In the genomic region with DNA sequence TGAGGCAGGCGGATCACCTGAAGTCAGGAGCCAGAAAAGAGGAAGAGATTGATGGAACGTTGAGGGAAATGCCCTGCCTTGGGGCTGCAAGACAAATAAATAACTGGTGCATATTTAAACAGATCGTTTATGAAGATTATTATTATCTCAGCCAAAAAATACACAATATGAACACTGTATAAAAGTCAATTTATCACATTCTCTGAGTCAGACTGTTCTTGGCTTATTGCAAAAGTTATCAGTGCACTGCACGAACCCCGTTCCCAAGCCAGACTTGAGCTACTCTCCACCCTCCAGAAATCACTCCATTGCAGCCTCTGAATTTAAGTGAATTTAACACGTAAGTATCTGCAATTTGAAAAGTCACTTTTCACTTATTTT, we compare ENCODE assay signal across 8 cellular contexts. TPM values are rescaled to one million over a fixed set of nuclear protein-coding genes. Genes with fewer than 3 reads are reported as not detected.
A peak's percentile ranks its signal among the peaks of the same experiment; 100 is the strongest.
DNase-seq lines count a peak whose midpoint lies in the region; ATAC-seq and TF ChIP-seq lines count a peak whose summit lies in the region.

No MANE protein-coding gene starts in this region.

- DNase-seq in activated T-cell treated with anti-CD3 and anti-CD28 coated beads, Interleukin-2, amount 50 U/mL, for 4 hours: no peak
- no peak for DNase-seq in activated T-cell treated with anti-CD3 and anti-CD28 coated beads, Interleukin-2, amount 50 U/mL, for 48 hours
- DNase-seq in adrenal gland: peak in 6 of 7 donors; percentile 28 to 59 (median 47)
- DNase-seq in iris pigment epithelial cell (ENCODE audit: low read depth): peak; percentile 59
- no peak for DNase-seq in transverse colon
- DNase-seq in DMS114 treated with DMSO at 0.1 percent for 48 hours (lab: John Stamatoyannopoulos, UW; ENCODE audit: unreplicated experiment): no peak
- DNase-seq in effector memory CD4-positive, alpha-beta T cell: no peak

- intact Hi-C loops in adrenal gland (cut with DNase I): no loop called here
- intact Hi-C loops in transverse colon (cut with DNase I; ENCODE audit: low total_unique reads): no loop called here

- no peak for TF ChIP-seq CTCF in adrenal gland (IDR thresholded peaks at IDR 0.05)
- no peak for TF ChIP-seq CTCF in transverse colon (IDR thresholded peaks at IDR 0.05)

- H3K36me3 Mint-ChIP-seq in activated T-cell treated with anti-CD3 and anti-CD28 coated beads, Interleukin-2, amount 50 U/mL, for 4 hours (ENCODE audit: insufficient read depth): no peaks in the 10 kb centered on the region

- ATAC-seq in activated T-cell treated with anti-CD3 and anti-CD28 coated beads, Interleukin-2, amount 50 U/mL, for 4 hours: no peak
- no peak for ATAC-seq in HG02885 (IDR thresholded peaks at IDR 0.05; ENCODE audit: poor library complexity, unreplicated experiment)

- H3K27ac ChIP-seq in adrenal gland: peak overlapping the region in 1 of 5 donors; percentile 2
- peak overlapping the region; percentile 79 to 85 (median 84) for H3K27ac ChIP-seq in transverse colon
- no peak overlapping the region for H3K27ac ChIP-seq in effector memory CD4-positive, alpha-beta T cell (ENCODE audit: insufficient read depth, low read length, poor library complexity, severe bottlenecking)

- peaks cover 31 to 49% of the 10 kb centered on the region in 2 donors for H3K4me1 ChIP-seq in adrenal gland (replicated peaks in 1 of 2)
- H3K4me1 ChIP-seq in transverse colon: peaks cover 9 to 45% (median 37%) of the 10 kb centered on the region in 4 donors
- peaks cover 10% of the 10 kb centered on the region for H3K4me1 ChIP-seq in effector memory CD4-positive, alpha-beta T cell (ENCODE audit: control insufficient read depth, insufficient read depth, low read length, poor library complexity, severe bottlenecking)

- no peaks in the 10 kb centered on the region for H3K27me3 Mint-ChIP-seq in activated T-cell treated with anti-CD3 and anti-CD28 coated beads, Interleukin-2, amount 50 U/mL, for 4 hours (ENCODE audit: low read depth)

- TF ChIP-seq EP300 in transverse colon (IDR thresholded peaks at IDR 0.05; ENCODE audit: low read depth): no peak

- H3K9me3 ChIP-seq in adrenal gland (replicated peaks in 1 of 3): no peaks in the 10 kb centered on the region
- no peaks in the 10 kb centered on the region for H3K9me3 ChIP-seq in transverse colon
- H3K9me3 ChIP-seq in effector memory CD4-positive, alpha-beta T cell (ENCODE audit: control insufficient read depth, low read length): no peaks in the 10 kb centered on the region

- TF ChIP-seq POLR2A in adrenal gland (IDR thresholded peaks at IDR 0.05): no peak
- TF ChIP-seq POLR2A in transverse colon (IDR thresholded peaks at IDR 0.05): no peak

- no peaks in the 10 kb centered on the region for H3K9me3 Mint-ChIP-seq in activated T-cell treated with anti-CD3 and anti-CD28 coated beads, Interleukin-2, amount 50 U/mL, for 4 hours

- in situ Hi-C loops in transverse colon (cut with MboI; ENCODE audit: low pct_ligation_motif_present in 1 of 4, low pct_unique_long_range_greater_than_20kb in 1 of 4, low sequenced_read_pairs in 3 of 4): no loop called here

- H3K4me1 Mint-ChIP-seq in activated T-cell treated with anti-CD3 and anti-CD28 coated beads, Interleukin-2, amount 50 U/mL, for 4 hours (ENCODE audit: low read depth): peaks cover 45% of the 10 kb centered on the region

- WGBS in adrenal gland, 4 donors: 27 to 33% (median 31%) methylated on average over 6 of the region's 6 CpGs
- WGBS in transverse colon (ENCODE audit: low coverage in 1 of 2), 2 donors: 38 to 58% methylated on average over 5 to 6 of the region's 6 CpGs

- peak overlapping the region in 1 of 4 donors; percentile 91 for H3K4me3 ChIP-seq in adrenal gland
- H3K4me3 ChIP-seq in transverse colon: peak overlapping the region in 3 of 4 donors; percentile 47 to 83 (median 64)
- H3K4me3 ChIP-seq in effector memory CD4-positive, alpha-beta T cell (ENCODE audit: insufficient read depth, low read depth, low read length, poor library complexity, severe bottlenecking): no peak overlapping the region

- peak overlapping the region; percentile 53 for H3K4me3 Mint-ChIP-seq in activated T-cell treated with anti-CD3 and anti-CD28 coated beads, Interleukin-2, amount 50 U/mL, for 4 hours

- H3K27me3 ChIP-seq in adrenal gland: no peaks in the 10 kb centered on the region
- H3K27me3 ChIP-seq in transverse colon: no peaks in the 10 kb centered on the region
- H3K27me3 ChIP-seq in effector memory CD4-positive, alpha-beta T cell (replicated peaks; ENCODE audit: control insufficient read depth, insufficient read depth, low read length, poor library complexity, severe bottlenecking): no peaks in the 10 kb centered on the region

- no peaks in the 10 kb centered on the region for H3K36me3 ChIP-seq in adrenal gland (replicated peaks in 1 of 2)
- no peaks in the 10 kb centered on the region for H3K36me3 ChIP-seq in transverse colon
- H3K36me3 ChIP-seq in effector memory CD4-positive, alpha-beta T cell (ENCODE audit: control insufficient read depth, insufficient read depth, low read length): no peaks in the 10 kb centered on the region

RNA-seq across cellular contexts. Expression of a gene that starts 1.6 kb away (rescaled TPM):
- total RNA-seq in activated T-cell treated with anti-CD3 and anti-CD28 coated beads, Interleukin-2, amount 50 U/mL, for 4 hours: 1 to 10 TPM; 1.0 to 1.3 (median 1.2) TPM
- 10 to 100 TPM in 7 of 8 donors, 1 to 10 TPM in 1; 8.9 to 17.9 (median 12.5) TPM for total RNA-seq in adrenal gland
- 10 to 100 TPM in 1 of 3 donors, 1 to 10 TPM in 2; 5.7 to 13.6 (median 9.5) TPM for polyA plus RNA-seq in adrenal gland
- total RNA-seq in transverse colon: 10 to 100 TPM; 38.5 to 68.5 (median 48.0) TPM

Comparison
In these comparisons a context has a peak if more than half of its experiments do, and no peak if none do; other contexts are left out.
1. DNase-seq: peak in adrenal gland (6 of 7) and iris pigment epithelial cell (single experiment); none in activated T-cell treated with anti-CD3 and anti-CD28 coated beads, Interleukin-2, amount 50 U/mL, for 4 hours (single experiment), activated T-cell treated with anti-CD3 and anti-CD28 coated beads, Interleukin-2, amount 50 U/mL, for 48 hours (0 of 2), transverse colon (single experiment), DMS114 treated with DMSO at 0.1 percent for 48 hours (single experiment) and effector memory CD4-positive, alpha-beta T cell (0 of 3).
2. RNA of a gene that starts 1.6 kb away (total RNA-seq): 38.5 to 68.5 TPM in transverse colon and 8.9 to 17.9 TPM in adrenal gland; 1.0 to 1.3 TPM in activated T-cell treated with anti-CD3 and anti-CD28 coated beads, Interleukin-2, amount 50 U/mL, for 4 hours; every median in the first group is over 4 times any median in the second.